In the genomic region with DNA sequence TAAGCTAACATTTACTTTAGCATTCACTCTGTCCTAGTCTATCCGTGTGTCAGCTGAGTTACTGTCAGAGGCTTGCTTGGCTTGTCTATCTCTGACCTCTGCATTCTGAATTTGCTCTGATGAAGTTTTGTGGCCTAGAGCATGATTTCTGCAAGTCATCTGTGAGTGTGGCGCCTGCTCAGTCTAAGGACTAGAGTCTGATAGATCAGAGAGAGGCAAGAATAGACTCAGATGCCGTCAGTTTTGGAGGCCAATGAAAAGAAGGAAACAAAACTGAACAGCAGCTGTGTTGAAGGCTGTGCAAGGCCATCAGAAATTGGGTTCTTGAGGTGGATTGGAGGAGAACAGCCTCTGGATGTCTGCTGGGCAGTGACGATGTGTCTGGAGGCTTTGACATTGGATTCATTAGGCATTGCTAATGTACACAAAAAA, we compare ENCODE assay signal across 12 cellular contexts.
DNase-seq lines count a peak whose midpoint lies in the region; ATAC-seq and TF ChIP-seq lines count a peak whose summit lies in the region.
"Had no signal": no experiment of that assay in that cellular context is flagged by ENCODE, and none has a peak within 500 bp of the region (broad histone marks: within the 10 kb centered on the region; RNA-seq: fewer than 3 reads in every experiment).

No MANE protein-coding gene starts in this region.

- no peaks in the 10 kb centered on the region for H3K9me3 Mint-ChIP-seq in HFFc6
- peaks cover 0 to 6% of the 10 kb centered on the region in 2 donors for H3K9me3 Mint-ChIP-seq in effector memory CD8-positive, alpha-beta T cell

- H3K4me3 Mint-ChIP-seq in HFFc6, result no peak overlapping the region
- H3K4me3 Mint-ChIP-seq in effector memory CD8-positive, alpha-beta T cell, result no peak overlapping the region
- H3K4me3 Mint-ChIP-seq: activated naive CD8-positive, alpha-beta T cell had no signal

- H3K4me1 Mint-ChIP-seq in HFFc6 (ENCODE audit: low read depth), result peaks cover 18% of the 10 kb centered on the region
- H3K4me1 Mint-ChIP-seq in effector memory CD8-positive, alpha-beta T cell (ENCODE audit: low read depth in 2 of 2), result no peaks in the 10 kb centered on the region

- no peaks in the 10 kb centered on the region for H3K36me3 ChIP-seq in stomach

- no peaks in the 10 kb centered on the region for H3K36me3 Mint-ChIP-seq in HFFc6 (ENCODE audit: low read depth)
- no peaks in the 10 kb centered on the region for H3K36me3 Mint-ChIP-seq in effector memory CD8-positive, alpha-beta T cell (ENCODE audit: insufficient read depth)
- H3K36me3 Mint-ChIP-seq: activated naive CD8-positive, alpha-beta T cell had no signal

- H3K4me1 ChIP-seq in stomach, result no peaks in the 10 kb centered on the region

- peak; percentile 48 for DNase-seq in HFFc6
- DNase-seq in cerebellar cortex (ENCODE audit: low spot score), result peak; percentile 41
- DNase-seq in stomach, result no peak
- DNase-seq in effector memory CD8-positive, alpha-beta T cell, result no peak
- no peak for DNase-seq in LoVo (ENCODE audit: low spot score)
- DNase-seq: NCI-H2107; stimulated activated CD4-positive, alpha-beta T cell treated with anti-CD3 and anti-CD28 coated beads, Interleukin-4, amount 100 ng/mL, for 4 hours; T-helper 9 cell had no signal

- peak overlapping the region; percentile 72 for H3K27ac ChIP-seq in layer of hippocampus (ENCODE audit: low read depth, low read length)
- H3K27ac ChIP-seq in stomach, result peak overlapping the region in 3 of 5 donors; percentile 24 to 53 (median 52)

- no peaks in the 10 kb centered on the region for H3K27me3 Mint-ChIP-seq in HFFc6 (ENCODE audit: insufficient read depth)
- H3K27me3 Mint-ChIP-seq in effector memory CD8-positive, alpha-beta T cell, result no peaks in the 10 kb centered on the region
- H3K27me3 Mint-ChIP-seq: activated naive CD8-positive, alpha-beta T cell had no signal

- ATAC-seq in HG03354 (IDR thresholded peaks at IDR 0.05; ENCODE audit: poor library complexity, severe bottlenecking, unreplicated experiment) (no peak), HG03175 (IDR thresholded peaks at IDR 0.05; ENCODE audit: unreplicated experiment) (no peak)
- no peak for ATAC-seq in effector memory CD8-positive, alpha-beta T cell (replicated peaks)

- no peak overlapping the region for H3K4me3 ChIP-seq in stomach

- intact Hi-C loops in stomach (cut with DNase I; ENCODE audit: low total_unique reads), result no loop called here

- peak overlapping the region; percentile 76 for H3K27ac Mint-ChIP-seq in HFFc6
- no peak overlapping the region for H3K27ac Mint-ChIP-seq in effector memory CD8-positive, alpha-beta T cell
- H3K27ac Mint-ChIP-seq: activated naive CD8-positive, alpha-beta T cell had no signal

- H3K27me3 ChIP-seq in layer of hippocampus (ENCODE audit: control insufficient read depth, insufficient read depth, low read length), result no peaks in the 10 kb centered on the region
- no peaks in the 10 kb centered on the region for H3K27me3 ChIP-seq in stomach

- TF ChIP-seq POLR2A in stomach (IDR thresholded peaks at IDR 0.05), result no peak

- 40 to 60% (median 54%) methylated on average over 4 of the region's 4 CpGs for WGBS in stomach, 5 donors

- TF ChIP-seq CTCF in HFFc6 (IDR thresholded peaks at IDR 0.05) (no peak), stomach (IDR thresholded peaks at IDR 0.05) (no peak)

- no peak for TF ChIP-seq EP300 in stomach (IDR thresholded peaks at IDR 0.05)

- no peaks in the 10 kb centered on the region for H3K9me3 ChIP-seq in stomach

Comparison
In these comparisons a context has a peak if more than half of its experiments do, and no peak if none do; other contexts are left out.
1. DNase-seq: peak in HFFc6 (single experiment) and cerebellar cortex (single experiment); none in stomach (single experiment), effector memory CD8-positive, alpha-beta T cell (0 of 3) and LoVo (single experiment).